In the genomic region with DNA sequence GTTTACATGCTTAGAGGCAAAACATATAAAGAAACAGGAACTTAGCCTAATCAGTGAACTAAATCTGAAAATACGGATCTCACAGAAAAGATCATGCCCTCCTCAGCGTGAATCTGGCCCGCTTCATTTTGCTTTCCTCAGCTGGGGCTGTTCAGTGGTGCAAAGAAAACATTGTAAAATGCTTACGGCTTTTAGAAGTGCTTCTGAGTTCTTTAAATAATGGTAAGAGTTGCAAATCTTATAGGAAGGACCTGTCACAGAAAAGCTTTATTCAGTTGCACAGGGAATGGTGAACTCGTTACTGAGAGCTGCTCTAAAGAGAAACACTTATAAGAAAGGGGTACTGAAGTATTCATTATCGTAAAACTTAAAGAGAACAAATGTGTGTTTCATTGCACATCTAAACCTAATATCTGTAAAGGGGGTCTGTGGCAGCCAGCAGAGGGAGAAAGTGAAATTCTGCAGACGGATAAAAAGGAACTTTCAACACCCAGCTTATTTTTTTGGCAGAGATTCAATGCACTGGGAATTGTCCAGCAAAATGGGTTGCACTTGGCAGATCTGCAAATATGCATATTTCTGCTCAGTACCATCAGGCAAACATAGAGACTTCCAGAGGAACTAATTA, we compare ENCODE assay signal across 8 cellular contexts.
DNase-seq lines count a peak whose midpoint lies in the region; ATAC-seq, FAIRE-seq and TF ChIP-seq lines count a peak whose summit lies in the region.

No MANE protein-coding gene starts in this region.

- ATAC-seq in HG02588 (IDR thresholded peaks at IDR 0.05; ENCODE audit: unreplicated experiment), result no peak

- DNase-seq in LHCN-M2 (ENCODE audit: low read depth) (peak; percentile 36), fibroblast of peridontal ligament (ENCODE audit: extremely low read depth) (peak; percentile 90), retinal pigment epithelial cell (ENCODE audit: low read depth) (peak; percentile 58), lower leg skin (ENCODE audit: low spot score in 2 of 2) (no peak), D721Med (ENCODE audit: insufficient read length, low spot score) (no peak)
- DNase-seq in stimulated activated CD4-positive, alpha-beta T cell treated with anti-CD3 and anti-CD28 coated beads, Interleukin-15, amount 100 ng/mL, for 24 hours, result no peak

- H3K4me3 ChIP-seq in GM12875 (ENCODE audit: low read depth, low read length), result peak overlapping the region; percentile 19
- peak overlapping the region; percentile 19 for H3K4me3 ChIP-seq in retinal pigment epithelial cell (ENCODE audit: low read length)
- no peak overlapping the region for H3K4me3 ChIP-seq in lower leg skin (ENCODE audit: low read depth, poor library complexity, severe bottlenecking)

- TF ChIP-seq CTCF in GM12875 (IDR thresholded peaks at IDR 0.05; ENCODE audit: borderline replicate concordance, insufficient read depth, low read depth, low read length) (no peak), retinal pigment epithelial cell (conservative IDR thresholded peaks at IDR 0.05; ENCODE audit: low read depth, low read length) (peak; percentile 43), lower leg skin (IDR thresholded peaks at IDR 0.05) (no peak), D721Med (IDR thresholded peaks at IDR 0.05; ENCODE audit: insufficient read depth, missing control alignments) (no peak)

- intact Hi-C loops in lower leg skin (cut with DNase I; ENCODE audit: low total_unique reads), result no loop called here

- TF ChIP-seq POLR2A in lower leg skin (IDR thresholded peaks at IDR 0.05), result no peak

- 7 to 10% methylated on average over 7 of the region's 7 CpGs for WGBS in lower leg skin, 2 donors

- FAIRE-seq in D721Med (lab: Jason Lieb, UNC), result no peak

Comparison
In these comparisons a context has a peak if more than half of its experiments do, and no peak if none do; other contexts are left out.
1. DNase-seq: peak in LHCN-M2 (single experiment), fibroblast of peridontal ligament (single experiment) and retinal pigment epithelial cell (single experiment); none in lower leg skin (0 of 2), stimulated activated CD4-positive, alpha-beta T cell treated with anti-CD3 and anti-CD28 coated beads, Interleukin-15, amount 100 ng/mL, for 24 hours (single experiment) and D721Med (single experiment).